17 cellular contexts compared by ENCODE assay signal in the genomic region with DNA sequence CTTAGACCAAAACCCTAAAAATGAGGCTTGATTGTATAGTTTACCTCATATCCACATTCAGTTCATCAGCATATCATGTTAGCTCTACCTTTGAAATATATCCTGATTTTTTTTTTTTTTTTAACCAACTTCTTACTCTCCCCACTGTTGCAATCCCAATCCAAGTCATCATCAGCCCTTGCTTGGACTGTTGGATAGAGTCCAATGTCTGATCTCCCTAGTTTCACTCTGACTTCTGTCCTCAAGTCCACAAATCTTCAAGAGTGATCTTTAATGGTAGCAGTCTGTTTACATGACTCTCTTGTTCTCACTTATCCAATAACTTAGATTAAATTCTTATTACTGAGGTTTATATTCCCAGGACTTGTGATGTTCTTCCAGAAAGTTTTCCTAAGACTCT. TPM values are rescaled to one million over a fixed set of nuclear protein-coding genes. Genes with fewer than 3 reads are reported as not detected.
A peak's percentile ranks its signal among the peaks of the same experiment; 100 is the strongest.
DNase-seq lines count a peak whose midpoint lies in the region; ATAC-seq, FAIRE-seq and TF ChIP-seq lines count a peak whose summit lies in the region.
"Had no signal": no experiment of that assay in that cellular context is flagged by ENCODE, and none has a peak within 500 bp of the region (broad histone marks: within the 10 kb centered on the region; RNA-seq: fewer than 3 reads in every experiment).

No MANE protein-coding gene starts in this region.

- DNase-seq in activated T-cell treated with anti-CD3 and anti-CD28 coated beads, Interleukin-2, amount 50 U/mL, for 72 hours = no peak
- no peak for DNase-seq in activated T-cell treated with anti-CD3 and anti-CD28 coated beads, Interleukin-2, amount 50 U/mL, for 1 hour
- DNase-seq in central memory CD8-positive, alpha-beta T cell (ENCODE audit: low spot score in 2 of 2) = no peak
- DNase-seq in fibroblast of villous mesenchyme (ENCODE audit: low read depth) (peak; percentile 64), small intestine (peak; percentile 84), Caco-2 (no peak)
- DNase-seq: DMS79 treated with DMSO at 0.1 percent for 48 hours, HCEC 1CT, KBM-7, MV-4-11, NCI-H1694 treated with DMSO at 0.1 percent for 48 hours, NCI-H774, SHP77 had no signal

- H3K36me3 Mint-ChIP-seq in activated T-cell treated with anti-CD3 and anti-CD28 coated beads, Interleukin-2, amount 50 U/mL, for 72 hours (ENCODE audit: insufficient read depth in 2 of 2) = peaks cover 8 to 34% of the 10 kb centered on the region in 2 donors
- H3K36me3 Mint-ChIP-seq in central memory CD8-positive, alpha-beta T cell (ENCODE audit: insufficient read depth) = peaks cover 42% of the 10 kb centered on the region
- peaks cover 29% of the 10 kb centered on the region for H3K36me3 Mint-ChIP-seq in Caco-2 (ENCODE audit: insufficient read depth, unreplicated experiment)

- H3K4me3 Mint-ChIP-seq in activated T-cell treated with anti-CD3 and anti-CD28 coated beads, Interleukin-2, amount 50 U/mL, for 72 hours = no peak overlapping the region
- H3K4me3 Mint-ChIP-seq in central memory CD8-positive, alpha-beta T cell = no peak overlapping the region
- H3K4me3 Mint-ChIP-seq in Caco-2 (ENCODE audit: unreplicated experiment) = no peak overlapping the region
- H3K4me3 Mint-ChIP-seq: CD14-positive monocyte had no signal

- peaks cover 8% of the 10 kb centered on the region for H3K4me1 Mint-ChIP-seq in activated T-cell treated with anti-CD3 and anti-CD28 coated beads, Interleukin-2, amount 50 U/mL, for 72 hours (ENCODE audit: low read depth)
- peaks cover 13% of the 10 kb centered on the region for H3K4me1 Mint-ChIP-seq in central memory CD8-positive, alpha-beta T cell
- no peaks in the 10 kb centered on the region for H3K4me1 Mint-ChIP-seq in Caco-2 (ENCODE audit: low read depth, unreplicated experiment)

- no peak for ATAC-seq in activated T-cell treated with anti-CD3 and anti-CD28 coated beads, Interleukin-2, amount 50 U/mL, for 72 hours (replicated peaks in 1 of 2)
- no peak for ATAC-seq in central memory CD8-positive, alpha-beta T cell (replicated peaks; ENCODE audit: extremely low read depth, poor library complexity, severe bottlenecking)
- ATAC-seq in HG03442 (IDR thresholded peaks at IDR 0.05; ENCODE audit: unreplicated experiment) (no peak), HG02571 (IDR thresholded peaks at IDR 0.05; ENCODE audit: unreplicated experiment) (no peak)

- FAIRE-seq in small intestine (lab: Jason Lieb, UNC) = no peak

- H3K9me3 Mint-ChIP-seq in activated T-cell treated with anti-CD3 and anti-CD28 coated beads, Interleukin-2, amount 50 U/mL, for 72 hours = no peaks in the 10 kb centered on the region
- H3K9me3 Mint-ChIP-seq in central memory CD8-positive, alpha-beta T cell = no peaks in the 10 kb centered on the region
- H3K9me3 Mint-ChIP-seq in Caco-2 (ENCODE audit: unreplicated experiment) = no peaks in the 10 kb centered on the region
- H3K9me3 Mint-ChIP-seq: CD14-positive monocyte had no signal

- TF ChIP-seq CTCF in fibroblast of villous mesenchyme (IDR thresholded peaks at IDR 0.05; ENCODE audit: insufficient read depth, low read depth, low read length) = no peak
- TF ChIP-seq CTCF in Caco-2 (IDR thresholded peaks at IDR 0.05; ENCODE audit: insufficient read depth in 1 of 2, low read depth in 1 of 2, low read length in 1 of 2, severe bottlenecking in 1 of 2, unreplicated experiment in 1 of 2) = no peak

- H3K27ac ChIP-seq in small intestine (ENCODE audit: low read depth in 1 of 2, low read length in 1 of 2) = no peak overlapping the region
- H3K27ac ChIP-seq: 22Rv1 had no signal

- no peaks in the 10 kb centered on the region for H3K27me3 Mint-ChIP-seq in activated T-cell treated with anti-CD3 and anti-CD28 coated beads, Interleukin-2, amount 50 U/mL, for 72 hours (ENCODE audit: low read depth)
- no peaks in the 10 kb centered on the region for H3K27me3 Mint-ChIP-seq in central memory CD8-positive, alpha-beta T cell
- no peaks in the 10 kb centered on the region for H3K27me3 Mint-ChIP-seq in Caco-2 (ENCODE audit: insufficient read depth, unreplicated experiment)

- H3K4me1 ChIP-seq in small intestine (ENCODE audit: control insufficient read depth in 2 of 2, insufficient read depth in 1 of 2, low read depth in 1 of 2, low read length in 1 of 2) = no peaks in the 10 kb centered on the region
- no peaks in the 10 kb centered on the region for H3K4me1 ChIP-seq in Caco-2

- POLR2A ChIA-PET in Caco-2 (lab: Charles Lee) = no interaction called here

- H3K27ac Mint-ChIP-seq in activated T-cell treated with anti-CD3 and anti-CD28 coated beads, Interleukin-2, amount 50 U/mL, for 72 hours = peak overlapping the region; percentile 60
- peak overlapping the region; percentile 4 for H3K27ac Mint-ChIP-seq in central memory CD8-positive, alpha-beta T cell (ENCODE audit: low read depth)
- H3K27ac Mint-ChIP-seq in Caco-2 (ENCODE audit: unreplicated experiment) = no peak overlapping the region

- H3K4me3 ChIP-seq in fibroblast of villous mesenchyme (ENCODE audit: low read depth, low read length) (no peak overlapping the region), small intestine (ENCODE audit: low read depth in 1 of 2, low read length in 2 of 2) (no peak overlapping the region), Caco-2 (ENCODE audit: low read depth, low read length) (no peak overlapping the region)

- intact Hi-C loops in Caco-2 (cut with micrococcal nuclease; ENCODE audit: unreplicated experiment) = no loop called here

- H3K36me3 ChIP-seq in small intestine (ENCODE audit: control insufficient read depth in 2 of 2, insufficient read depth in 2 of 2, low read length in 2 of 2) (peaks cover 0 to 6% of the 10 kb centered on the region in 2 donors), Caco-2 (ENCODE audit: control insufficient read depth, insufficient read depth, low read length) (no peaks in the 10 kb centered on the region)

- H3K9me3 ChIP-seq in small intestine (ENCODE audit: control insufficient read depth, low read depth) = no peaks in the 10 kb centered on the region
- H3K9me3 ChIP-seq in Caco-2 = no peaks in the 10 kb centered on the region

- CTCF ChIA-PET in Caco-2 (lab: Charles Lee) = no interaction called here

- H3K27me3 ChIP-seq in small intestine (ENCODE audit: control insufficient read depth in 2 of 2, insufficient read depth in 2 of 2, low read length in 2 of 2) (no peaks in the 10 kb centered on the region), Caco-2 (replicated peaks; ENCODE audit: control insufficient read depth, insufficient read depth, low read length) (no peaks in the 10 kb centered on the region)

- no TSS peak for BruUV-seq in Caco-2 (replicated peaks; lab: Mats Ljungman, UMichigan)

RNA-seq across cellular contexts. Expression of gene NAA35, which starts 30.8 kb away (rescaled TPM):
- 10 to 100 TPM; 25.1 to 29.0 TPM for total RNA-seq in activated T-cell treated with anti-CD3 and anti-CD28 coated beads, Interleukin-2, amount 50 U/mL, for 72 hours
- total RNA-seq in fibroblast of villous mesenchyme (20.9 and 28.5 TPM in 2 replicates), Caco-2 (2022) (22.4 and 24.1 TPM in 2 replicates)
- polyA plus RNA-seq in small intestine = 10 to 100 TPM in 1 of 3 donors, 1 to 10 TPM in 2; 7.2 to 11.2 (median 7.3) TPM

Comparison
In these comparisons a context has a peak if more than half of its experiments do, and no peak if none do; other contexts are left out.
1. DNase-seq: peak in fibroblast of villous mesenchyme (single experiment) and small intestine (single experiment); none in activated T-cell treated with anti-CD3 and anti-CD28 coated beads, Interleukin-2, amount 50 U/mL, for 72 hours (0 of 2), activated T-cell treated with anti-CD3 and anti-CD28 coated beads, Interleukin-2, amount 50 U/mL, for 1 hour (single experiment), central memory CD8-positive, alpha-beta T cell (0 of 2) and Caco-2 (0 of 2).